ENCODE assay signal across 26 cellular contexts in genomic region chr10:43702213-43702935, GRCh38. TPM values are rescaled to one million over a fixed set of nuclear protein-coding genes. Genes with fewer than 3 reads are reported as not detected.
DNase-seq lines count a peak whose midpoint lies in the region; ATAC-seq and TF ChIP-seq lines count a peak whose summit lies in the region.
"Had no signal": no experiment of that assay in that cellular context is flagged by ENCODE, and none has a peak within 500 bp of the region (broad histone marks: within the 10 kb centered on the region; RNA-seq: fewer than 3 reads in every experiment).

No MANE protein-coding gene starts in this region.

- 48 to 61% methylated on average over 25 to 33 of the region's 33 CpGs for WGBS in body of pancreas, 2 donors
- WGBS in mammary epithelial cell (ENCODE audit: low coverage, missing lambda C conversion rate): 58% methylated on average over 22 of the region's 33 CpGs

- DNase-seq in NCI-H1105 treated with DMSO at 0.1 percent for 48 hours (lab: John Stamatoyannopoulos, UW) (peak; percentile 13), NCI-H1105 (lab: John Stamatoyannopoulos, UW) (no peak), GM23338 (ENCODE audit: low spot score) (no peak), body of pancreas (peak; percentile 52 to 73 (median 63)), mucosa of gallbladder (ENCODE audit: low spot score) (peak; percentile 6), amygdala (lab: John Stamatoyannopoulos, UW) (no peak), mammary epithelial cell (no peak), activated gamma-delta T cell treated with Interleukin-2 at 50 U/mL for 16 hours (no peak)
- DNase-seq: CD8-positive, alpha-beta T cell; DMS 273 treated with DMSO at 0.1 percent for 48 hours; DMS79; GF-D8; NCI-H1048; NCI-H1436; NCI-H1930; NCI-H2227 treated with DMSO at 0.1 percent for 48 hours; NCI-H69; PC-9; SHP77 had no signal

- no peaks in the 10 kb centered on the region for H3K9me3 Mint-ChIP-seq in GM23338
- H3K9me3 Mint-ChIP-seq: CD8-positive, alpha-beta T cell had no signal

- in situ Hi-C loops in mammary epithelial cell (cut with MboI; ENCODE audit: low sequenced_read_pairs in 2 of 2): no loop called here

- no peaks in the 10 kb centered on the region for H3K9me2 ChIP-seq in GM23338 (ENCODE audit: insufficient read depth)

- no peaks in the 10 kb centered on the region for H3K4me1 Mint-ChIP-seq in GM23338
- H3K4me1 Mint-ChIP-seq: B cell had no signal

- dilution Hi-C loops in mammary epithelial cell (cut with HindIII; ENCODE audit: low sequenced_read_pairs): no loop called here

- H3K4me2 ChIP-seq in GM23338: no peak overlapping the region
- no peak overlapping the region for H3K4me2 ChIP-seq in mammary epithelial cell (ENCODE audit: insufficient read depth, low read depth, low read length)
- H3K4me2 ChIP-seq: PC-9 had no signal

- H4K20me1 ChIP-seq in GM23338 (replicated peaks; ENCODE audit: insufficient read depth) (no peaks in the 10 kb centered on the region), mammary epithelial cell (ENCODE audit: insufficient read depth, low read length) (no peaks in the 10 kb centered on the region)

- no peak overlapping the region for H3K9ac ChIP-seq in mammary epithelial cell (ENCODE audit: insufficient read depth, low read length)

- H3K4me3 ChIP-seq in GM23338: no peak overlapping the region
- H3K4me3 ChIP-seq in body of pancreas: no peak overlapping the region
- no peak overlapping the region for H3K4me3 ChIP-seq in mammary epithelial cell (replicated peaks in 1 of 3; ENCODE audit: insufficient read depth in 1 of 3, low read depth in 2 of 3, low read length in 3 of 3)
- H3K4me3 ChIP-seq: PC-9 had no signal

- H3K4me3 Mint-ChIP-seq in GM23338: no peak overlapping the region
- H3K4me3 Mint-ChIP-seq: B cell; CD8-positive, alpha-beta T cell; IgD-negative memory B cell had no signal

- H3K36me3 ChIP-seq in GM23338 (ENCODE audit: insufficient read depth) (no peaks in the 10 kb centered on the region), body of pancreas (replicated peaks in 1 of 2; ENCODE audit: insufficient read depth in 1 of 2, low read depth in 2 of 2) (no peaks in the 10 kb centered on the region), mammary epithelial cell (ENCODE audit: insufficient read depth, low read length) (no peaks in the 10 kb centered on the region)

- intact Hi-C loops in body of pancreas (cut with DNase I): no loop called here
- intact Hi-C loops in mammary epithelial cell (cut with micrococcal nuclease): no loop called here

- H3K27me3 ChIP-seq in GM23338 (ENCODE audit: insufficient read depth): no peaks in the 10 kb centered on the region
- no peaks in the 10 kb centered on the region for H3K27me3 ChIP-seq in body of pancreas
- no peaks in the 10 kb centered on the region for H3K27me3 ChIP-seq in mammary epithelial cell (ENCODE audit: insufficient read depth, low read length)

- H2AFZ ChIP-seq in GM23338: no peak overlapping the region
- H2AFZ ChIP-seq in mammary epithelial cell (ENCODE audit: low read depth, low read length): no peak overlapping the region
- H2AFZ ChIP-seq: PC-9 had no signal

- no peaks in the 10 kb centered on the region for H3F3A ChIP-seq in GM23338 (replicated peaks; ENCODE audit: low read depth)

- H3K79me2 ChIP-seq in GM23338 (replicated peaks; ENCODE audit: insufficient read depth): no peaks in the 10 kb centered on the region
- H3K79me2 ChIP-seq in mammary epithelial cell (ENCODE audit: insufficient read depth, low read length): no peaks in the 10 kb centered on the region

- no peak overlapping the region for H3K27ac Mint-ChIP-seq in GM23338
- H3K27ac Mint-ChIP-seq: B cell; CD8-positive, alpha-beta T cell; IgD-negative memory B cell had no signal

- BruUV-seq in mammary epithelial cell (replicated peaks; lab: Mats Ljungman, UMichigan): no TSS peak

- ATAC-seq in GM23338 (peak; percentile 45), body of pancreas (peak; percentile 85)
- ATAC-seq: CD8-positive, alpha-beta T cell; HCT116 had no signal

- H3K36me3 Mint-ChIP-seq in GM23338 (ENCODE audit: low read depth): no peaks in the 10 kb centered on the region
- H3K36me3 Mint-ChIP-seq: CD8-positive, alpha-beta T cell had no signal

- H3K4me1 ChIP-seq in GM23338 (ENCODE audit: insufficient read depth): no peaks in the 10 kb centered on the region
- no peaks in the 10 kb centered on the region for H3K4me1 ChIP-seq in body of pancreas
- H3K4me1 ChIP-seq in mammary epithelial cell (ENCODE audit: insufficient read depth, low read length): no peaks in the 10 kb centered on the region
- H3K4me1 ChIP-seq: Caco-2 had no signal

- TF ChIP-seq CTCF in GM23338 (conservative IDR thresholded peaks at IDR 0.05; ENCODE audit: low read depth in 2 of 2) (no peak), body of pancreas (IDR thresholded peaks at IDR 0.05) (no peak), mammary epithelial cell (conservative IDR thresholded peaks at IDR 0.05 in 1 of 2, IDR thresholded peaks at IDR 0.05 in 1 of 2; ENCODE audit: extremely low read depth in 1 of 2, insufficient read depth in 1 of 2, low read depth in 1 of 2, low read length in 2 of 2) (no peak)

- H3K27me3 Mint-ChIP-seq in GM23338 (ENCODE audit: insufficient read depth, low read depth, poor library complexity): no peaks in the 10 kb centered on the region

- H3K27ac ChIP-seq in GM23338 (ENCODE audit: low read depth) (no peak overlapping the region), body of pancreas (peak overlapping the region in 3 of 4 donors; percentile 27 to 50 (median 44)), mammary epithelial cell (ENCODE audit: insufficient read depth, low read depth, low read length) (no peak overlapping the region)
- H3K27ac ChIP-seq: 22Rv1, C4-2B, PC-9, RWPE1 had no signal

- no peak for TF ChIP-seq POLR2A in body of pancreas (IDR thresholded peaks at IDR 0.05)

- H3K9me3 ChIP-seq in body of pancreas (no peaks in the 10 kb centered on the region), mammary epithelial cell (replicated peaks; ENCODE audit: insufficient read depth, low read length) (peaks cover 26% of the 10 kb centered on the region)
- H3K9me3 ChIP-seq: Caco-2 had no signal

- CTCF ChIA-PET in mammary epithelial cell (lab: Charles Lee; ENCODE audit: low non-redundant PET): no interaction called here

TF ChIP-seq in GM23338, 12 proteins besides CTCF, POLR2A, EP300 and RAD21:
- no peak for TF ChIP-seq ETS1 (IDR thresholded peaks at IDR 0.05)
TF ChIP-seq in GM23338: peak in this region for 0.

RNA-seq across cellular contexts. Expression of gene ZNF32, which starts 53.7 kb away (rescaled TPM):
- total RNA-seq in GM23338 (2014; rRNA removed; shearing (Covaris generic)): 15.8 and 24.6 TPM in 2 replicates
- polyA plus RNA-seq in GM23338 (2016; fragmentation: Nextera tagmentation; extraction: Ambion mirVana) (26.1 and 26.7 TPM in 2 replicates), mammary epithelial cell (14.9 TPM)
- total RNA-seq in body of pancreas (10 to 100 TPM; 31.6 to 47.5 TPM), mucosa of gallbladder (46.2 TPM), mammary epithelial cell (10 to 100 TPM; 13.8 to 21.3 TPM)
- 18.9 TPM for polyA minus RNA-seq in mammary epithelial cell

Comparison
In these comparisons a context has a peak if more than half of its experiments do, and no peak if none do; other contexts are left out.
1. DNase-seq: peak in NCI-H1105 treated with DMSO at 0.1 percent for 48 hours (single experiment), body of pancreas (4 of 4) and mucosa of gallbladder (single experiment); none in NCI-H1105 (single experiment), GM23338 (single experiment), amygdala (0 of 56), mammary epithelial cell (single experiment) and activated gamma-delta T cell treated with Interleukin-2 at 50 U/mL for 16 hours (single experiment).
2. H3K27ac ChIP-seq: peak in body of pancreas (3 of 4); none in GM23338 (single experiment) and mammary epithelial cell (single experiment).